Comparison of ENCODE assay signal across 1 cellular context in the genomic region with DNA sequence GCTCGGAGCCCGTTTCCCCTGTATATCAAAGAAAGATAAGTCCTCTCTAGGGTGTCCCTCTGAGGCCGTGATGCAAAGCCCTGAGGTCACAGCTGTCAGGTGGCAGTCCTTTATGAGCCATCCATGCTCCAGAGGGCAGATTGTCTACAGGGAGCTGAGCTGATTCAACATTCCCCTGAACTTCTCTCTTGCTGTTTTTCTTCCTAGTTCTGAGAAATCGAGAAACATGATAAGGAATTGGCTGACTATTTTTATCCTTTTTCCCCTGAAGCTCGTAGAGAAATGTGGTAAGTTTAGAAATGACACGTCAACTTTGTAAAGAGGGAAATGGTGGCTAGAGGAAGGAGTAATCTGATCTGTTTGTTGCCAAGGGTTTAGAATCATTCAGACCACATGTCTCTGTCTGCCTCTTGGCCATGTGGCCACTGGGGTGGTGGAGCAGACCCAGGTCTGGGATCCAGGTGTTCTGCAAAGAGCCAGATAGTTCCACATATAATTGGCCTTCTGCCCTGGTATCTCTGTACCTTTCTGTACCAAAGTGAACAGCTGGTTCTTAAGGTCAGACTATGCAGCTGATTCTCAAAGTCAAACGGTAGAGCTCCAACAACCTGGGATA.
TF ChIP-seq lines count a peak whose summit lies in the region.

No MANE protein-coding gene starts in this region.

TF ChIP-seq in K562, 482 proteins besides CTCF, POLR2A, EP300 and RAD21 (continued from another document and continues in another):
- no peak for TF ChIP-seq KLF13 (tag; IDR thresholded peaks at IDR 0.05; ENCODE audit: borderline replicate concordance, low read depth)
- no peak for TF ChIP-seq ZNF384 (IDR thresholded peaks at IDR 0.05; ENCODE audit: low read depth, low read length)
- no peak for TF ChIP-seq RFX7 (CRISPR knock-in tag; IDR thresholded peaks at IDR 0.05)
- peak; percentile 59; the same call in 1 of the 2 replicates for TF ChIP-seq SMARCE1 (IDR thresholded peaks at IDR 0.05)
- no peak for TF ChIP-seq MAFG (tag; conservative IDR thresholded peaks at IDR 0.05)
- TF ChIP-seq NR2C1 (IDR thresholded peaks at IDR 0.05), result peak; percentile 48
- no peak; the same call in 1 of the 2 replicates for TF ChIP-seq NR2C1 (tag; IDR thresholded peaks at IDR 0.05)
- TF ChIP-seq FOXJ3 (CRISPR knock-in tag; IDR thresholded peaks at IDR 0.05), result no peak
- no peak for TF ChIP-seq SMARCC2 (IDR thresholded peaks at IDR 0.05; ENCODE audit: low read depth)
- no peak for TF ChIP-seq SREBF1 (IDR thresholded peaks at IDR 0.05; ENCODE audit: borderline replicate concordance, low read depth, low read length)
- no peak for TF ChIP-seq ELF4 (CRISPR knock-in tag; IDR thresholded peaks at IDR 0.05)
- TF ChIP-seq KLF1 (tag; IDR thresholded peaks at IDR 0.05), result no peak
- TF ChIP-seq ARNT (IDR thresholded peaks at IDR 0.05), result 0 out of 4 replicates have a peak, but pooled peaks of 1 of the 2 experiments have one; percentile 59
- TF ChIP-seq STAT5B (CRISPR knock-in tag; IDR thresholded peaks at IDR 0.05), result no peak
- TF ChIP-seq, protein P1, sequence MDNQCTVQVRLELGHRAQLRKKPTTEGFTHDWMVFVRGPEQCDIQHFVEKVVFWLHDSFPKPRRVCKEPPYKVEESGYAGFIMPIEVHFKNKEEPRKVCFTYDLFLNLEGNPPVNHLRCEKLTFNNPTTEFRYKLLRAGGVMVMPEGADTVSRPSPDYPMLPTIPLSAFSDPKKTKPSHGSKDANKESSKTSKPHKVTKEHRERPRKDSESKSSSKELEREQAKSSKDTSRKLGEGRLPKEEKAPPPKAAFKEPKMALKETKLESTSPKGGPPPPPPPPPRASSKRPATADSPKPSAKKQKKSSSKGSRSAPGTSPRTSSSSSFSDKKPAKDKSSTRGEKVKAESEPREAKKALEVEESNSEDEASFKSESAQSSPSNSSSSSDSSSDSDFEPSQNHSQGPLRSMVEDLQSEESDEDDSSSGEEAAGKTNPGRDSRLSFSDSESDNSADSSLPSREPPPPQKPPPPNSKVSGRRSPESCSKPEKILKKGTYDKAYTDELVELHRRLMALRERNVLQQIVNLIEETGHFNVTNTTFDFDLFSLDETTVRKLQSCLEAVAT (IDR thresholded peaks at IDR 0.05), result no peak
- TF ChIP-seq ADNP (tag; IDR thresholded peaks at IDR 0.05), result no peak
- TF ChIP-seq SREBF2 (CRISPR knock-in tag; IDR thresholded peaks at IDR 0.05), result no peak
- TF ChIP-seq ZBTB40 (IDR thresholded peaks at IDR 0.05), result 0 out of 2 replicates have a peak, but pooled peaks have one; percentile 7
- TF ChIP-seq ZBTB40 (CRISPR knock-in tag; IDR thresholded peaks at IDR 0.05), result no peak
- no peak for TF ChIP-seq ZFP1 (CRISPR knock-in tag; IDR thresholded peaks at IDR 0.05)
- TF ChIP-seq ZNF274 (IDR thresholded peaks at IDR 0.05; ENCODE audit: borderline replicate concordance, low read depth, low read length), result no peak
- no peak for TF ChIP-seq SIRT6 (IDR thresholded peaks at IDR 0.05; ENCODE audit: low read depth, low read length)
- TF ChIP-seq YBX1 (IDR thresholded peaks at IDR 0.05), result no peak
- no peak for TF ChIP-seq ZNF586 (CRISPR knock-in tag; conservative IDR thresholded peaks at IDR 0.05)
- TF ChIP-seq KLF6 (CRISPR knock-in tag; IDR thresholded peaks at IDR 0.05; ENCODE audit: borderline replicate concordance), result no peak
- TF ChIP-seq ELF1 (tag; IDR thresholded peaks at IDR 0.05), result no peak
- TF ChIP-seq MAFF (IDR thresholded peaks at IDR 0.05; ENCODE audit: low read length), result no peak
- TF ChIP-seq HNRNPK (IDR thresholded peaks at IDR 0.05; ENCODE audit: low read depth, low read length, poor library complexity, severe bottlenecking), result no peak
- TF ChIP-seq, protein P2, sequence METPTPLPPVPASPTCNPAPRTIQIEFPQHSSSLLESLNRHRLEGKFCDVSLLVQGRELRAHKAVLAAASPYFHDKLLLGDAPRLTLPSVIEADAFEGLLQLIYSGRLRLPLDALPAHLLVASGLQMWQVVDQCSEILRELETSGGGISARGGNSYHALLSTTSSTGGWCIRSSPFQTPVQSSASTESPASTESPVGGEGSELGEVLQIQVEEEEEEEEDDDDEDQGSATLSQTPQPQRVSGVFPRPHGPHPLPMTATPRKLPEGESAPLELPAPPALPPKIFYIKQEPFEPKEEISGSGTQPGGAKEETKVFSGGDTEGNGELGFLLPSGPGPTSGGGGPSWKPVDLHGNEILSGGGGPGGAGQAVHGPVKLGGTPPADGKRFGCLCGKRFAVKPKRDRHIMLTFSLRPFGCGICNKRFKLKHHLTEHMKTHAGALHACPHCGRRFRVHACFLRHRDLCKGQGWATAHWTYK (CRISPR knock-in tag; IDR thresholded peaks at IDR 0.05), result no peak
- no peak for TF ChIP-seq GTF2E2 (tag; IDR thresholded peaks at IDR 0.05)
- no peak for TF ChIP-seq SRF (CRISPR knock-in tag; IDR thresholded peaks at IDR 0.05)
- no peak for TF ChIP-seq CAMTA2 (CRISPR knock-in tag; conservative IDR thresholded peaks at IDR 0.05)
- TF ChIP-seq THAP7 (CRISPR knock-in tag; IDR thresholded peaks at IDR 0.05), result no peak
- TF ChIP-seq, protein P3, sequence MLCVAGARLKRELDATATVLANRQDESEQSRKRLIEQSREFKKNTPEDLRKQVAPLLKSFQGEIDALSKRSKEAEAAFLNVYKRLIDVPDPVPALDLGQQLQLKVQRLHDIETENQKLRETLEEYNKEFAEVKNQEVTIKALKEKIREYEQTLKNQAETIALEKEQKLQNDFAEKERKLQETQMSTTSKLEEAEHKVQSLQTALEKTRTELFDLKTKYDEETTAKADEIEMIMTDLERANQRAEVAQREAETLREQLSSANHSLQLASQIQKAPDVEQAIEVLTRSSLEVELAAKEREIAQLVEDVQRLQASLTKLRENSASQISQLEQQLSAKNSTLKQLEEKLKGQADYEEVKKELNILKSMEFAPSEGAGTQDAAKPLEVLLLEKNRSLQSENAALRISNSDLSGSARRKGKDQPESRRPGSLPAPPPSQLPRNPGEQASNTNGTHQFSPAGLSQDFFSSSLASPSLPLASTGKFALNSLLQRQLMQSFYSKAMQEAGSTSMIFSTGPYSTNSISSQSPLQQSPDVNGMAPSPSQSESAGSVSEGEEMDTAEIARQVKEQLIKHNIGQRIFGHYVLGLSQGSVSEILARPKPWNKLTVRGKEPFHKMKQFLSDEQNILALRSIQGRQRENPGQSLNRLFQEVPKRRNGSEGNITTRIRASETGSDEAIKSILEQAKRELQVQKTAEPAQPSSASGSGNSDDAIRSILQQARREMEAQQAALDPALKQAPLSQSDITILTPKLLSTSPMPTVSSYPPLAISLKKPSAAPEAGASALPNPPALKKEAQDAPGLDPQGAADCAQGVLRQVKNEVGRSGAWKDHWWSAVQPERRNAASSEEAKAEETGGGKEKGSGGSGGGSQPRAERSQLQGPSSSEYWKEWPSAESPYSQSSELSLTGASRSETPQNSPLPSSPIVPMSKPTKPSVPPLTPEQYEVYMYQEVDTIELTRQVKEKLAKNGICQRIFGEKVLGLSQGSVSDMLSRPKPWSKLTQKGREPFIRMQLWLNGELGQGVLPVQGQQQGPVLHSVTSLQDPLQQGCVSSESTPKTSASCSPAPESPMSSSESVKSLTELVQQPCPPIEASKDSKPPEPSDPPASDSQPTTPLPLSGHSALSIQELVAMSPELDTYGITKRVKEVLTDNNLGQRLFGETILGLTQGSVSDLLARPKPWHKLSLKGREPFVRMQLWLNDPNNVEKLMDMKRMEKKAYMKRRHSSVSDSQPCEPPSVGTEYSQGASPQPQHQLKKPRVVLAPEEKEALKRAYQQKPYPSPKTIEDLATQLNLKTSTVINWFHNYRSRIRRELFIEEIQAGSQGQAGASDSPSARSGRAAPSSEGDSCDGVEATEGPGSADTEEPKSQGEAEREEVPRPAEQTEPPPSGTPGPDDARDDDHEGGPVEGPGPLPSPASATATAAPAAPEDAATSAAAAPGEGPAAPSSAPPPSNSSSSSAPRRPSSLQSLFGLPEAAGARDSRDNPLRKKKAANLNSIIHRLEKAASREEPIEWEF (CRISPR knock-in tag; IDR thresholded peaks at IDR 0.05), result no peak
- TF ChIP-seq TEAD2 (tag; IDR thresholded peaks at IDR 0.05), result no peak
- TF ChIP-seq GABPB1 (CRISPR knock-in tag; IDR thresholded peaks at IDR 0.05), result peak; percentile 17; the same call in 1 of the 2 replicates
- TF ChIP-seq FOXA1 (IDR thresholded peaks at IDR 0.05; ENCODE audit: borderline replicate concordance), result no peak
- no peak for TF ChIP-seq ILF3 (IDR thresholded peaks at IDR 0.05; ENCODE audit: borderline replicate concordance)
- TF ChIP-seq ZNF561 (CRISPR knock-in tag; conservative IDR thresholded peaks at IDR 0.05), result no peak
- TF ChIP-seq, protein P4, sequence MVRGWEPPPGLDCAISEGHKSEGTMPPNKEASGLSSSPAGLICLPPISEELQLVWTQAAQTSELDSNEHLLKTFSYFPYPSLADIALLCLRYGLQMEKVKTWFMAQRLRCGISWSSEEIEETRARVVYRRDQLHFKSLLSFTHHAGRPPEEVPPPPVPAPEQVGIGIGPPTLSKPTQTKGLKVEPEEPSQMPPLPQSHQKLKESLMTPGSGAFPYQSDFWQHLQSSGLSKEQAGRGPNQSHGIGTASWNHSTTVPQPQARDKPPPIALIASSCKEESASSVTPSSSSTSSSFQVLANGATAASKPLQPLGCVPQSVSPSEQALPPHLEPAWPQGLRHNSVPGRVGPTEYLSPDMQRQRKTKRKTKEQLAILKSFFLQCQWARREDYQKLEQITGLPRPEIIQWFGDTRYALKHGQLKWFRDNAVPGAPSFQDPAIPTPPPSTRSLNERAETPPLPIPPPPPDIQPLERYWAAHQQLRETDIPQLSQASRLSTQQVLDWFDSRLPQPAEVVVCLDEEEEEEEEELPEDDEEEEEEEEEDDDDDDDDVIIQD (CRISPR knock-in tag; IDR thresholded peaks at IDR 0.05), result no peak
- no peak for TF ChIP-seq ZNF212 (CRISPR knock-in tag; IDR thresholded peaks at IDR 0.05)
- TF ChIP-seq, protein P5, sequence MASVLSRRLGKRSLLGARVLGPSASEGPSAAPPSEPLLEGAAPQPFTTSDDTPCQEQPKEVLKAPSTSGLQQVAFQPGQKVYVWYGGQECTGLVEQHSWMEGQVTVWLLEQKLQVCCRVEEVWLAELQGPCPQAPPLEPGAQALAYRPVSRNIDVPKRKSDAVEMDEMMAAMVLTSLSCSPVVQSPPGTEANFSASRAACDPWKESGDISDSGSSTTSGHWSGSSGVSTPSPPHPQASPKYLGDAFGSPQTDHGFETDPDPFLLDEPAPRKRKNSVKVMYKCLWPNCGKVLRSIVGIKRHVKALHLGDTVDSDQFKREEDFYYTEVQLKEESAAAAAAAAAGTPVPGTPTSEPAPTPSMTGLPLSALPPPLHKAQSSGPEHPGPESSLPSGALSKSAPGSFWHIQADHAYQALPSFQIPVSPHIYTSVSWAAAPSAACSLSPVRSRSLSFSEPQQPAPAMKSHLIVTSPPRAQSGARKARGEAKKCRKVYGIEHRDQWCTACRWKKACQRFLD (CRISPR knock-in tag; IDR thresholded peaks at IDR 0.05), result peak; percentile 89
- no peak for TF ChIP-seq ILK (tag; IDR thresholded peaks at IDR 0.05; ENCODE audit: borderline replicate concordance, low read depth)
- TF ChIP-seq ZBTB7A (IDR thresholded peaks at IDR 0.05; ENCODE audit: borderline replicate concordance, control insufficient read depth, low read depth, low read length), result no peak
